In genomic region chr6:139135578-139136545, GRCh38 we compare ENCODE assay signal across 8 cellular contexts. TPM values are rescaled to one million over a fixed set of nuclear protein-coding genes. Genes with fewer than 3 reads are reported as not detected.
DNase-seq lines count a peak whose midpoint lies in the region; ATAC-seq and TF ChIP-seq lines count a peak whose summit lies in the region.

No MANE protein-coding gene starts in this region.

- peak; percentile 27 for ATAC-seq in GM19025 (IDR thresholded peaks at IDR 0.05; ENCODE audit: low read depth, unreplicated experiment)
- ATAC-seq in HG03175 (IDR thresholded peaks at IDR 0.05; ENCODE audit: unreplicated experiment), result peak; percentile 35
- ATAC-seq in SK-N-SH treated with all-trans-retinoic acid at 6 μM for 48 hours, result peak; percentile 38
- peak; percentile 49 for ATAC-seq in left ventricle myocardium superior

- DNase-seq in AG08395 (ENCODE audit: low spot score), result peak; percentile 20
- DNase-seq in adrenal gland, result peak; percentile 53 to 69 (median 62)
- peak; percentile 86 for DNase-seq in left ventricle myocardium superior
- DNase-seq in posterior vena cava (ENCODE audit: low spot score), result peak; percentile 90
- DNase-seq in OCI-M2 (lab: John Stamatoyannopoulos, UW; ENCODE audit: unreplicated experiment), result no peak

- peaks cover 8 to 16% of the 10 kb centered on the region in 2 donors for H3K4me1 ChIP-seq in adrenal gland (replicated peaks in 1 of 2)

- peak in 1 of 6 experiments; percentile 12 for TF ChIP-seq CTCF in adrenal gland (IDR thresholded peaks at IDR 0.05)

- H3K4me3 ChIP-seq in adrenal gland, result peak overlapping the region in 3 of 4 donors; percentile 54 to 96 (median 63)

- peak in 1 of 2 donors; percentile 29 for TF ChIP-seq POLR2A in adrenal gland (IDR thresholded peaks at IDR 0.05)

- intact Hi-C loops in adrenal gland (cut with DNase I), result loop anchor here in 1 of 2 donors (10.0 kb wide), 1 partner anchor 229 kb away; no protein-coding TSS in a partner anchor
- intact Hi-C loops in left ventricle myocardium superior (cut with micrococcal nuclease), result no loop called here
- intact Hi-C loops in posterior vena cava (cut with DNase I), result loop anchor here in 1 of 2 donors (10.0 kb wide), 1 partner anchor 321 kb away; no protein-coding TSS in a partner anchor

- H3K9me3 ChIP-seq in adrenal gland (replicated peaks in 1 of 3), result no peaks in the 10 kb centered on the region

- H3K27me3 ChIP-seq in adrenal gland, result no peaks in the 10 kb centered on the region

- WGBS in adrenal gland, 4 donors, result 0 to 1% (median 1%) methylated on average over 10 to 76 of the region's 76 CpGs

- H3K27ac ChIP-seq in adrenal gland, result peak overlapping the region; percentile 3 to 97 (median 88)

- no peaks in the 10 kb centered on the region for H3K36me3 ChIP-seq in adrenal gland (replicated peaks in 1 of 2)

TF ChIP-seq in SK-N-SH treated with all-trans-retinoic acid at 6 μM for 48 hours, 23 proteins besides CTCF, POLR2A, EP300 and RAD21:
- TF ChIP-seq ZFP3 (CRISPR knock-in tag; IDR thresholded peaks at IDR 0.05) (no peak), RARB (CRISPR knock-in tag; IDR thresholded peaks at IDR 0.05) (no peak), ZNF565 (CRISPR knock-in tag; conservative IDR thresholded peaks at IDR 0.05; ENCODE audit: low read depth) (no peak), TCF4 (CRISPR knock-in tag; IDR thresholded peaks at IDR 0.05; ENCODE audit: borderline replicate concordance) (no peak)

RNA-seq across cellular contexts. Expression of gene HECA, which starts 1.0 kb away (rescaled TPM):
- total RNA-seq in adrenal gland, result 10 to 100 TPM; 13.6 to 30.0 (median 24.7) TPM
- polyA plus RNA-seq in adrenal gland, result 10 to 100 TPM in 1 of 3 donors, 1 to 10 TPM in 2; 6.5 to 10.0 (median 7.5) TPM
- 63.3 TPM for total RNA-seq in left ventricle myocardium superior
- total RNA-seq in posterior vena cava, result 10 to 100 TPM; 23.3 to 40.4 TPM
